ENCODE assay signal across 8 cellular contexts in genomic region chr14:88562532-88562830, GRCh38. TPM values are rescaled to one million over a fixed set of nuclear protein-coding genes. Genes with fewer than 3 reads are reported as not detected.
DNase-seq lines count a peak whose midpoint lies in the region; ATAC-seq and TF ChIP-seq lines count a peak whose summit lies in the region.

No MANE protein-coding gene starts in this region.

- H2BK20ac ChIP-seq in IMR-90 (ENCODE audit: low read depth, low read length), result no peak overlapping the region

- H3K4me2 ChIP-seq in BLaER1 (peak overlapping the region; percentile 75), IMR-90 (ENCODE audit: low read depth, low read length) (peak overlapping the region; percentile 86)

- peak overlapping the region; percentile 14; the same call in 1 of the 2 replicates for H4K5ac ChIP-seq in IMR-90 (ENCODE audit: low read depth, low read length)

- H3K4me3 ChIP-seq in BLaER1 (peak overlapping the region; percentile 97), IMR-90 (ENCODE audit: insufficient read depth, low read depth, low read length) (peak overlapping the region; percentile 98), coronary artery (peak overlapping the region; percentile 92)

- H3K36me3 Mint-ChIP-seq in natural killer cell, result no peaks in the 10 kb centered on the region

- H3K9me3 Mint-ChIP-seq in natural killer cell, result no peaks in the 10 kb centered on the region

- H2AK9ac ChIP-seq in IMR-90 (replicated peaks; ENCODE audit: low read depth, low read length, poor library complexity), result peak overlapping the region; percentile 94

- no peak overlapping the region for H3K27ac ChIP-seq in BLaER1
- H3K27ac ChIP-seq in IMR-90 (ENCODE audit: insufficient read depth, low read length), result no peak overlapping the region
- peak overlapping the region; percentile 92 to 95 for H3K27ac ChIP-seq in coronary artery

- no peaks in the 10 kb centered on the region for H3K27me3 ChIP-seq in BLaER1
- H3K27me3 ChIP-seq in IMR-90 (ENCODE audit: control insufficient read depth, insufficient read depth, low read length), result no peaks in the 10 kb centered on the region

- peak overlapping the region; percentile 15 for H3K14ac ChIP-seq in IMR-90 (replicated peaks; ENCODE audit: low read depth, low read length)

- BruUV-seq in IMR-90 (replicated peaks; lab: Mats Ljungman, UMichigan), result no TSS peak

- no peak overlapping the region for H2BK5ac ChIP-seq in IMR-90 (ENCODE audit: low read depth, low read length, poor library complexity, severe bottlenecking)

- peak overlapping the region; percentile 8; the same call in 1 of the 2 replicates for H4K91ac ChIP-seq in IMR-90 (ENCODE audit: insufficient read depth, low read depth, low read length)

- no peak overlapping the region for H2BK120ac ChIP-seq in IMR-90 (ENCODE audit: low read depth, low read length)

- H3K23ac ChIP-seq in IMR-90 (ENCODE audit: low read depth, low read length), result peak overlapping the region; percentile 1; the same call in 1 of the 2 replicates

- H3K4ac ChIP-seq in IMR-90 (ENCODE audit: low read depth, low read length), result peak overlapping the region; percentile 59

- no peak for ATAC-seq in IMR-90 (ENCODE audit: low read depth)
- no peak for ATAC-seq in natural killer cell

- H3K36me3 ChIP-seq in BLaER1 (peaks cover 9% of the 10 kb centered on the region), IMR-90 (ENCODE audit: control insufficient read depth, insufficient read depth, low read length) (no peaks in the 10 kb centered on the region)

- no peak for TF ChIP-seq CTCF in IMR-90 (conservative IDR thresholded peaks at IDR 0.05; ENCODE audit: low read depth, low read length)
- no peak for TF ChIP-seq CTCF in coronary artery (IDR thresholded peaks at IDR 0.05)
- TF ChIP-seq CTCF in natural killer cell (IDR thresholded peaks at IDR 0.05), result no peak

- CTCF ChIA-PET in IMR-90 (lab: Yijun Ruan, JAX), result no interaction called here

- peak overlapping the region; percentile 84 for H2AK5ac ChIP-seq in IMR-90 (ENCODE audit: low read depth, low read length)

- peak overlapping the region; percentile 100 for H2AFZ ChIP-seq in IMR-90 (replicated peaks; ENCODE audit: low read length, poor library complexity)

- H3K9me3 ChIP-seq in BLaER1 (no peaks in the 10 kb centered on the region), IMR-90 (ENCODE audit: control insufficient read depth, insufficient read depth, low read length) (no peaks in the 10 kb centered on the region)

- H3K4me3 Mint-ChIP-seq in natural killer cell, result peak overlapping the region; percentile 91

- peak overlapping the region; percentile 74 to 91; a peak in 3 of 4 replicates for H4K8ac ChIP-seq in IMR-90 (ENCODE audit: low read depth in 2 of 2, low read length in 2 of 2)

- no peak for TF ChIP-seq POLR2A in IMR-90 (IDR thresholded peaks at IDR 0.05; ENCODE audit: low read depth, low read length)

- H4K20me1 ChIP-seq in BLaER1 (peaks cover 23% of the 10 kb centered on the region), IMR-90 (ENCODE audit: insufficient read depth, low read length) (peaks cover 15% of the 10 kb centered on the region)

- H3K79me1 ChIP-seq in IMR-90 (ENCODE audit: low read depth in 1 of 2, low read length in 2 of 2), result peaks cover 0 to 17% of the 10 kb centered on the region in 2 experiments; a peak in 3 of 4 replicates

- H3K27me3 Mint-ChIP-seq in natural killer cell (ENCODE audit: low read depth in 2 of 2), result peaks cover 12 to 13% of the 10 kb centered on the region in 2 donors

- intact Hi-C loops in IMR-90 (cut with micrococcal nuclease) (loop anchor here (5.0 kb wide), 2 partner anchors 175 to 615 kb away; partner anchors contain the start of gene SPATA7), natural killer cell (cut with micrococcal nuclease) (loop anchor here (5.0 to 10.0 kb wide), 2 partner anchors 550 to 618 kb away; no protein-coding TSS in a partner anchor)

- no CpG with 5 or more reads among the region's 5 CpGs for WGBS in IMR-90 (ENCODE audit: extremely low coverage in 2 of 2, insufficient read length in 1 of 2), 2 experiments

- peak overlapping the region; percentile 94; the same call in 1 of the 2 replicates for H3K9ac ChIP-seq in BLaER1
- H3K9ac ChIP-seq in IMR-90 (ENCODE audit: low read depth, low read length), result peak overlapping the region; percentile 58; the same call in 1 of the 2 replicates

- POLR2A ChIA-PET in IMR-90 (lab: Charles Lee; ENCODE audit: unreplicated experiment), result no interaction called here

- no peak overlapping the region for H3K18ac ChIP-seq in IMR-90 (ENCODE audit: low read depth, low read length)

- H3K4me1 ChIP-seq in BLaER1 (peaks cover 22% of the 10 kb centered on the region), IMR-90 (ENCODE audit: control insufficient read depth, insufficient read depth, low read length) (peaks cover 6% of the 10 kb centered on the region; the same call in 1 of the 2 replicates)

- H2BK15ac ChIP-seq in IMR-90 (ENCODE audit: low read depth, low read length), result peak overlapping the region; percentile 25; the same call in 1 of the 3 replicates

- H3K27ac Mint-ChIP-seq in natural killer cell, result peak overlapping the region; percentile 74 to 91

- DNase-seq in IMR-90 (no peak), coronary artery (ENCODE audit: low spot score) (no peak), natural killer cell (no peak), GOT3 (lab: John Stamatoyannopoulos, UW) (no peak), NCI-H1694 (lab: John Stamatoyannopoulos, UW) (no peak), DMS53 (lab: John Stamatoyannopoulos, UW) (no peak)
- DNase-seq in stimulated activated CD4-positive, alpha-beta T cell treated with anti-CD3 and anti-CD28 coated beads, Interleukin-4, amount 100 ng/mL, for 24 hours, result no peak

- H3K4me1 Mint-ChIP-seq in natural killer cell, result peaks cover 22 to 24% of the 10 kb centered on the region in 2 donors

- H3K56ac ChIP-seq in IMR-90 (ENCODE audit: extremely low read depth, insufficient read depth, low read length), result peak overlapping the region; percentile 75

- H3K9me1 ChIP-seq in IMR-90 (ENCODE audit: insufficient read depth, low read length), result 0 out of 2 replicates have a peak, but pooled peaks cover 3% of the 10 kb centered on the region

- dilution Hi-C loops in IMR-90 (cut with HindIII; ENCODE audit: low sequenced_read_pairs, unreplicated experiment), result no loop called here

- TF ChIP-seq RAD21 in IMR-90 (IDR thresholded peaks at IDR 0.05; ENCODE audit: low read length), result no peak

- in situ Hi-C loops in IMR-90 (cut with MboI; ENCODE audit: low sequenced_read_pairs), result no loop called here

TF ChIP-seq in IMR-90, 13 proteins besides CTCF, POLR2A, EP300 and RAD21:
- TF ChIP-seq CEBPB (IDR thresholded peaks at IDR 0.05; ENCODE audit: low read depth, low read length) (no peak), USF2 (IDR thresholded peaks at IDR 0.05; ENCODE audit: low read depth, low read length) (no peak), MXI1 (IDR thresholded peaks at IDR 0.05; ENCODE audit: borderline replicate concordance, low read depth, low read length) (no peak), MAZ (IDR thresholded peaks at IDR 0.05; ENCODE audit: borderline replicate concordance, low read depth, low read length) (no peak), ELK1 (IDR thresholded peaks at IDR 0.05; ENCODE audit: borderline replicate concordance, low read depth, low read length) (no peak), BHLHE40 (IDR thresholded peaks at IDR 0.05; ENCODE audit: low read depth, low read length) (no peak), RCOR1 (IDR thresholded peaks at IDR 0.05; ENCODE audit: insufficient replicate concordance, low read length) (no peak), NFE2L2 (IDR thresholded peaks at IDR 0.05; ENCODE audit: low read depth, low read length) (no peak), RFX5 (IDR thresholded peaks at IDR 0.05; ENCODE audit: low read depth, low read length) (no peak), CHD1 (IDR thresholded peaks at IDR 0.05; ENCODE audit: low read depth, low read length) (no peak), FOS (IDR thresholded peaks at IDR 0.05; ENCODE audit: low read depth, low read length) (no peak)

RNA-seq across cellular contexts. Expression of gene ZC3H14, which starts 0.4 kb away (rescaled TPM):
- total RNA-seq in IMR-90 (2012; rRNA removed), result 103 and 111 TPM in 2 replicates
- 62.4 and 72.5 TPM in 2 replicates for polyA plus RNA-seq in IMR-90 (2012; rRNA removed)
- 32.8 and 47.4 TPM in 2 replicates for polyA plus RNA-seq in IMR-90 (2012; cell fraction: cytosol; rRNA removed)
- 22.3 and 96.8 TPM in 2 replicates for polyA plus RNA-seq in IMR-90 (2012; cell fraction: nucleus; rRNA removed; ENCODE audit: low replicate concordance)
- 10 to 100 TPM; 44.1 to 54.5 (median 53.4) TPM for total RNA-seq in natural killer cell

RNA-seq across cellular contexts. Expression of gene PTPN21, which starts 7.7 kb away (rescaled TPM):
- total RNA-seq in IMR-90 (2012; rRNA removed), result 10.4 and 11.4 TPM in 2 replicates
- polyA plus RNA-seq in IMR-90 (2012; rRNA removed), result 10.1 and 10.7 TPM in 2 replicates
- 4.5 and 6.3 TPM in 2 replicates for polyA plus RNA-seq in IMR-90 (2012; cell fraction: cytosol; rRNA removed)
- 17.6 and 21.1 TPM in 2 replicates for polyA plus RNA-seq in IMR-90 (2012; cell fraction: nucleus; rRNA removed; ENCODE audit: low replicate concordance)
- under 1 TPM in 1 of 3 donors, not detected in 2; 0.15 TPM for total RNA-seq in natural killer cell

Comparison
In these comparisons a context has a peak if more than half of its experiments do, and no peak if none do; other contexts are left out.
1. H3K27ac ChIP-seq: peak in coronary artery (2 of 2); none in BLaER1 (single experiment) and IMR-90 (single experiment).
2. Peak in every context shown above with its lines, with median percentiles within 50 percentile points of each other: H3K4me3 ChIP-seq.